14 cellular contexts compared by ENCODE assay signal in the genomic region with DNA sequence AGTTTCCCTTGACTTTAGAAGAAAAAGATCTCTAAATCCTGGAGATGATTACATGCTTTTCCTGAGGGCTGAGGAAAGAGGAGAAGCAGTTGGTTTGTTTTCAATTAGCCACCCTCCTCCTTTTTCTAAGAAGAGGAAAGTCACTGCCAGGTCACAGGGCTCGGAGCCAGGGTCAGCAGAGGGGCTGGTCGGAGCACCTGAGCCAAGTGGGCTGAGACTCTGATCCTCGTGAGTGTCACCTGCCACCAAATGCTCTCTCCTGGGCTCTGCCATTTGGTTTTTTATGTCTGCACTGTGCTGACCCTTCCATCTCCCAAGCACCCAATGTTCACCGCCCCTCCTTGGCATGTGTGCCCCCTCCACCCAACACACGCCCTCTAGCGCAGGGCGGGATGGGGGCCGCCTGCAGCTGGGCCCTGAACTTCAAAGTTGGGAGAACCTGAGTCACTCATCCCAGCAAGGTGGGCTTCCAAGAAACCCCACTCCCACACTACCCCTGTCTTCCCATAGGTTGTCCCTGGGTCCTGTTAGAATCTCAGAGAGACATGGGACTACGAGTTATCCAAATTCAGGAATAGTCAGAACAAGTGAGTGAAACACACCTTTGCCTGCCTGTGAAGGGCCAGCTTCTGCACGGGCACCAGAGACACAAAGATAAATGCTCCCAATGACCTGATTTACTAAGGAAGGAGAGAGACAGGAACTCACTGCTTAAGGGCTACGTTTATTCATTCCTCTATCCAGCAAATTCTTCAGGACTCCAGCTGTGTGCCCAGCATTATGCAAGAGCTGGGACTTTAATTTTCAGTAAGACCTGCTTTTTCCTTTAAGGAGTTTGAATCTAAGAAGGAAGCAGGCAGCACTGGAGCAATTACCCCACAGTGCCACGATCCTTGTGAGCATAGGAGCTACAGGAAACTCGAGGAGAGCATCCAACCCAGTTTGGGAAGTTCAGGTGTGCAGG.
DNase-seq lines count a peak whose midpoint lies in the region; ATAC-seq and TF ChIP-seq lines count a peak whose summit lies in the region.
"Had no signal": no experiment of that assay in that cellular context is flagged by ENCODE, and none has a peak within 500 bp of the region (broad histone marks: within the 10 kb centered on the region; RNA-seq: fewer than 3 reads in every experiment).

No MANE protein-coding gene starts in this region.

- ATAC-seq in GM19397 (IDR thresholded peaks at IDR 0.05; ENCODE audit: unreplicated experiment), result no peak
- ATAC-seq: PC-3 had no signal

- BruUV-seq in Caco-2 (replicated peaks; lab: Mats Ljungman, UMichigan), result no TSS peak
- no TSS peak for BruUV-seq in PC-9 (replicated peaks; lab: Mats Ljungman, UMichigan)

- H3K9me3 Mint-ChIP-seq in Caco-2 (ENCODE audit: unreplicated experiment) (peaks cover 9% of the 10 kb centered on the region), endothelial cell (ENCODE audit: unreplicated experiment) (no peaks in the 10 kb centered on the region), nephron progenitor cell (no peaks in the 10 kb centered on the region)

- H3K36me3 ChIP-seq in Caco-2 (ENCODE audit: control insufficient read depth, insufficient read depth, low read length) (no peaks in the 10 kb centered on the region), SK-N-SH (replicated peaks in 1 of 2; ENCODE audit: control insufficient read depth in 1 of 2, insufficient read depth in 2 of 2, low read length in 1 of 2) (no peaks in the 10 kb centered on the region), PC-9 (ENCODE audit: low read depth) (no peaks in the 10 kb centered on the region)
- H3K36me3 ChIP-seq: left ventricle myocardium inferior, SJSA1 had no signal

- peak overlapping the region; percentile 88 for H3K27ac Mint-ChIP-seq in Caco-2 (ENCODE audit: unreplicated experiment)
- peak overlapping the region; percentile 37 for H3K27ac Mint-ChIP-seq in endothelial cell (ENCODE audit: unreplicated experiment)
- no peak overlapping the region for H3K27ac Mint-ChIP-seq in nephron progenitor cell

- H3K4me3 ChIP-seq in Caco-2 (ENCODE audit: low read depth, low read length) (no peak overlapping the region), SK-N-SH (ENCODE audit: low read depth in 2 of 2, low read length in 1 of 2) (no peak overlapping the region), PC-9 (no peak overlapping the region)
- H3K4me3 ChIP-seq: left ventricle myocardium inferior, SJSA1 had no signal

- intact Hi-C loops in Caco-2 (cut with micrococcal nuclease; ENCODE audit: unreplicated experiment), result loop anchor here (10.0 kb wide), 2 partner anchors 232 to 362 kb away; no protein-coding TSS in a partner anchor
- intact Hi-C loops in PC-9 (cut with micrococcal nuclease; ENCODE audit: unreplicated experiment), result no loop called here

- H3K9me3 ChIP-seq in Caco-2 (no peaks in the 10 kb centered on the region), SK-N-SH (no peaks in the 10 kb centered on the region), PC-9 (ENCODE audit: insufficient read depth, low read depth) (no peaks in the 10 kb centered on the region)
- H3K9me3 ChIP-seq: left ventricle myocardium inferior, SJSA1 had no signal

- CTCF ChIA-PET in Caco-2 (lab: Charles Lee) (interaction anchor here (1.7 kb wide), 1 partner anchor 127 kb away, joined by 10 read pairs; a partner anchor contains a TSS), SK-N-SH (lab: Yijun Ruan, JAX) (interaction anchor here (0.6 to 4.7 kb wide), 4 partner anchors 55 to 365 kb away, joined by 3 to 23 read pairs (median 3); a partner anchor contains a TSS), PC-9 (lab: Charles Lee) (no interaction called here)

- H3K27me3 Mint-ChIP-seq in Caco-2 (ENCODE audit: insufficient read depth, unreplicated experiment), result no peaks in the 10 kb centered on the region
- peaks cover 6% of the 10 kb centered on the region for H3K27me3 Mint-ChIP-seq in endothelial cell (ENCODE audit: unreplicated experiment)
- peaks cover 20% of the 10 kb centered on the region for H3K27me3 Mint-ChIP-seq in nephron progenitor cell (ENCODE audit: low read depth, poor library complexity)

- H2AFZ ChIP-seq in SK-N-SH (ENCODE audit: low read depth) (no peak overlapping the region), PC-9 (no peak overlapping the region)
- H2AFZ ChIP-seq: parathyroid adenoma had no signal

- H4K20me1 ChIP-seq in SK-N-SH (ENCODE audit: insufficient read depth) (no peaks in the 10 kb centered on the region), PC-9 (ENCODE audit: insufficient read depth) (no peaks in the 10 kb centered on the region)

- H3K4me2 ChIP-seq in SK-N-SH, result peak overlapping the region; percentile 64; the same call in 1 of the 2 replicates
- H3K4me2 ChIP-seq in PC-9, result no peak overlapping the region

- H3K9me2 ChIP-seq in SK-N-SH (no peaks in the 10 kb centered on the region), PC-9 (ENCODE audit: insufficient read depth) (no peaks in the 10 kb centered on the region)

- H3K79me2 ChIP-seq in SK-N-SH (ENCODE audit: insufficient read depth) (no peaks in the 10 kb centered on the region), PC-9 (ENCODE audit: low read depth) (no peaks in the 10 kb centered on the region)
- H3K79me2 ChIP-seq: parathyroid adenoma had no signal

- 80% methylated on average over 13 of the region's 13 CpGs for WGBS in SK-N-SH (ENCODE audit: low lambda C conversion rate)

- DNase-seq in Caco-2 (no peak), SK-N-SH (no peak), endothelial cell (ENCODE audit: low spot score) (no peak), nephron progenitor cell (no peak), GM10266 (ENCODE audit: extremely low spot score) (no peak), germinal center (ENCODE audit: low spot score) (no peak), PC-9 (no peak)
- DNase-seq: left ventricle myocardium inferior, NCI-H1105 treated with DMSO at 0.1 percent for 48 hours, NCI-H69, PC-3 had no signal

- H3K9ac ChIP-seq in SK-N-SH, result no peak overlapping the region
- H3K9ac ChIP-seq: parathyroid adenoma had no signal

- no peak for TF ChIP-seq EP300 in SK-N-SH (IDR thresholded peaks at IDR 0.05; ENCODE audit: borderline replicate concordance in 1 of 2, low read depth in 1 of 2, low read length in 1 of 2)

- H3K36me3 Mint-ChIP-seq in Caco-2 (ENCODE audit: insufficient read depth, unreplicated experiment) (peaks cover 18% of the 10 kb centered on the region), endothelial cell (ENCODE audit: low read depth, unreplicated experiment) (no peaks in the 10 kb centered on the region), nephron progenitor cell (ENCODE audit: low read depth) (no peaks in the 10 kb centered on the region)

- H3K4me1 Mint-ChIP-seq in Caco-2 (ENCODE audit: low read depth, unreplicated experiment) (peaks cover 69% of the 10 kb centered on the region), endothelial cell (ENCODE audit: unreplicated experiment) (peaks cover 15% of the 10 kb centered on the region), nephron progenitor cell (peaks cover 86% of the 10 kb centered on the region)

- H3K4me3 Mint-ChIP-seq in Caco-2 (ENCODE audit: unreplicated experiment) (peak overlapping the region; percentile 32), endothelial cell (ENCODE audit: unreplicated experiment) (no peak overlapping the region), nephron progenitor cell (peak overlapping the region; percentile 10)

- H3F3A ChIP-seq in SK-N-SH (replicated peaks; ENCODE audit: insufficient read depth) (peaks cover 6% of the 10 kb centered on the region), PC-9 (ENCODE audit: insufficient read depth, low read depth) (no peaks in the 10 kb centered on the region)

- peaks cover 76% of the 10 kb centered on the region for H3K4me1 ChIP-seq in Caco-2
- peaks cover 13 to 62% of the 10 kb centered on the region in 2 experiments for H3K4me1 ChIP-seq in SK-N-SH (ENCODE audit: control insufficient read depth in 1 of 2, insufficient read depth in 2 of 2, low read depth in 1 of 2, low read length in 1 of 2)
- no peaks in the 10 kb centered on the region for H3K4me1 ChIP-seq in PC-9 (replicated peaks; ENCODE audit: insufficient read depth)
- H3K4me1 ChIP-seq: left ventricle myocardium inferior, parathyroid adenoma had no signal

- TF ChIP-seq RAD21 in SK-N-SH (IDR thresholded peaks at IDR 0.05; ENCODE audit: low read length), result no peak

- no peaks in the 10 kb centered on the region for H3K27me3 ChIP-seq in Caco-2 (replicated peaks; ENCODE audit: control insufficient read depth, insufficient read depth, low read length)
- no peaks in the 10 kb centered on the region for H3K27me3 ChIP-seq in SK-N-SH (ENCODE audit: insufficient read depth)
- H3K27me3 ChIP-seq in PC-9 (ENCODE audit: insufficient read depth, low read depth), result peaks cover 64% of the 10 kb centered on the region
- H3K27me3 ChIP-seq: SJSA1 had no signal

- peak overlapping the region in 1 of 2 experiments; percentile 26; a peak in 1 of 4 replicates for H3K27ac ChIP-seq in SK-N-SH (ENCODE audit: low read depth in 2 of 2, low read length in 1 of 2)
- no peak overlapping the region for H3K27ac ChIP-seq in PC-9
- H3K27ac ChIP-seq: left ventricle myocardium inferior, parathyroid adenoma, SJSA1 had no signal

- POLR2A ChIA-PET in Caco-2 (lab: Charles Lee), result no interaction called here
- POLR2A ChIA-PET in SK-N-SH (lab: Yijun Ruan, JAX), result no interaction called here
- POLR2A ChIA-PET in PC-9 (lab: Charles Lee; ENCODE audit: unreplicated experiment), result no interaction called here

- TF ChIP-seq CTCF in Caco-2 (IDR thresholded peaks at IDR 0.05; ENCODE audit: insufficient read depth in 1 of 2, low read depth in 1 of 2, low read length in 1 of 2, severe bottlenecking in 1 of 2, unreplicated experiment in 1 of 2), result no peak
- no peak for TF ChIP-seq CTCF in SK-N-SH (IDR thresholded peaks at IDR 0.05)
- no peak for TF ChIP-seq CTCF in endothelial cell (IDR thresholded peaks at IDR 0.05; ENCODE audit: unreplicated experiment)
- TF ChIP-seq CTCF in nephron progenitor cell (IDR thresholded peaks at IDR 0.05), result no peak
- TF ChIP-seq CTCF in GM10266 (IDR thresholded peaks at IDR 0.05; ENCODE audit: control insufficient read depth, insufficient read depth, low read depth, missing control alignments), result no peak
- TF ChIP-seq CTCF in PC-9 (conservative IDR thresholded peaks at IDR 0.05), result no peak

TF ChIP-seq in SK-N-SH, 30 proteins besides CTCF, POLR2A, EP300 and RAD21:
- TF ChIP-seq RXRA (IDR thresholded peaks at IDR 0.05; ENCODE audit: borderline replicate concordance, low read depth), result peak; percentile 74; the same call in 1 of the 2 replicates
- 0 out of 2 replicates have a peak, but pooled peaks have one; percentile 35 for TF ChIP-seq NFIC (IDR thresholded peaks at IDR 0.05; ENCODE audit: borderline replicate concordance)
- peak; percentile 45 for TF ChIP-seq TCF12 (IDR thresholded peaks at IDR 0.05)
- TF ChIP-seq ELF1 (IDR thresholded peaks at IDR 0.05), result no peak
